7 cellular contexts compared by ENCODE assay signal in genomic region chr9:19493174-19493811, GRCh38.
DNase-seq lines count a peak whose midpoint lies in the region; ATAC-seq and TF ChIP-seq lines count a peak whose summit lies in the region.

No MANE protein-coding gene starts in this region.

- peak overlapping the region; percentile 35 for H3K4me3 Mint-ChIP-seq in T-helper 2 cell treated with Interferon-gamma antibody and Interleukin-4, amounts not matched to agents 5 μg/mL and 100 μg/mL, for 36 hours

- DNase-seq in NCI-H1105 treated with DMSO at 0.1 percent for 48 hours (lab: John Stamatoyannopoulos, UW) (peak; percentile 77), T47D (ENCODE audit: low read depth in 1 of 2, low spot score in 1 of 2) (peak; percentile 28 to 59), iris pigment epithelial cell (ENCODE audit: low read depth) (peak; percentile 81)
- DNase-seq in T-helper 2 cell treated with Interferon-gamma antibody and Interleukin-4, amounts not matched to agents 5 μg/mL and 100 μg/mL, for 36 hours (ENCODE audit: low spot score), result peak; percentile 30
- DNase-seq in stimulated activated CD4-positive, alpha-beta T cell treated with anti-CD3 and anti-CD28 coated beads, Interleukin-12 subunit alpha, Interleukin-12 subunit beta, amount 100 ng/mL, for 24 hours (ENCODE audit: low read depth in 2 of 2), result peak; percentile 15 to 28

- H3K4me1 Mint-ChIP-seq in T-helper 2 cell treated with Interferon-gamma antibody and Interleukin-4, amounts not matched to agents 5 μg/mL and 100 μg/mL, for 36 hours (ENCODE audit: low read depth), result peaks cover 11% of the 10 kb centered on the region

- in situ Hi-C loops in T47D (cut with HindIII; ENCODE audit: low pct_unique_long_range_greater_than_20kb, low sequenced_read_pairs), result no loop called here

- no peaks in the 10 kb centered on the region for H3K36me3 Mint-ChIP-seq in T-helper 2 cell treated with Interferon-gamma antibody and Interleukin-4, amounts not matched to agents 5 μg/mL and 100 μg/mL, for 36 hours (ENCODE audit: low read depth)

- peak; percentile 79 for ATAC-seq in HG02588 (IDR thresholded peaks at IDR 0.05; ENCODE audit: unreplicated experiment)

- H3K27ac Mint-ChIP-seq in T-helper 2 cell treated with Interferon-gamma antibody and Interleukin-4, amounts not matched to agents 5 μg/mL and 100 μg/mL, for 36 hours, result no peak overlapping the region

- no peaks in the 10 kb centered on the region for H3K27me3 Mint-ChIP-seq in T-helper 2 cell treated with Interferon-gamma antibody and Interleukin-4, amounts not matched to agents 5 μg/mL and 100 μg/mL, for 36 hours (ENCODE audit: low read depth)

- no peaks in the 10 kb centered on the region for H3K9me3 Mint-ChIP-seq in T-helper 2 cell treated with Interferon-gamma antibody and Interleukin-4, amounts not matched to agents 5 μg/mL and 100 μg/mL, for 36 hours

- peak; percentile 78 for TF ChIP-seq CTCF in GM12874 (IDR thresholded peaks at IDR 0.05; ENCODE audit: insufficient read depth, low read depth, low read length)

Comparison
In these comparisons a context has a peak if more than half of its experiments do, and no peak if none do; other contexts are left out.
1. Peak in every context shown above with its lines: DNase-seq and ATAC-seq.
2. DNase-seq: peak in every context shown above with its lines; median percentile 81 in iris pigment epithelial cell; 77 in NCI-H1105 treated with DMSO at 0.1 percent for 48 hours; 44 in T47D; 30 in T-helper 2 cell treated with Interferon-gamma antibody and Interleukin-4, amounts not matched to agents 5 μg/mL and 100 μg/mL, for 36 hours; 22 in stimulated activated CD4-positive, alpha-beta T cell treated with anti-CD3 and anti-CD28 coated beads, Interleukin-12 subunit alpha, Interleukin-12 subunit beta, amount 100 ng/mL, for 24 hours.